Comparison of ENCODE assay signal across 28 cellular contexts in the genomic region with DNA sequence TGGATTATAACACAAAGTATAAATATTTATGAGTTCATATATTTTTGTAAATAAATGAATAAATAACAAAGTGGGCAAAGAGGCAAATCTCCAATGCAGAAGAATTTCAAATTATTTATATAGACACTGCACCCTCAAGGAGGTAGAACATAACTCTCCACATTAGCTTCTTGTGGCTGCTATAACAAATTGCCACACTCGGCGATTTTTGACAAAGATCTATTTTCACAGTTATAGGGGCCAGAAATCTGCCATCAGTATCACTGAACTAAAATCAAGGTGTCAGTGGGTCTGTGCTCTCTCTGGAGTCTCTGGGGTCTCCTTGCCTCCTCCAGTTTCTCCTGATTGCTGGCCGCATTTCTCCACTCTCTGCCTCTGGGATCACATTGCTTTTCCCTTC.
"Had no signal": no experiment of that assay in that cellular context is flagged by ENCODE, and none has a peak within 500 bp of the region (broad histone marks: within the 10 kb centered on the region; RNA-seq: fewer than 3 reads in every experiment).

No MANE protein-coding gene starts in this region.

- H3K27ac ChIP-seq: colonic mucosa, coronary artery, dorsolateral prefrontal cortex, epithelial cell of prostate, esophagus muscularis mucosa, esophagus squamous epithelium, foreskin keratinocyte, gastrocnemius medialis, gastroesophageal sphincter, heart left ventricle, heart right ventricle had no signal

- DNase-seq: colonic mucosa; cortex of kidney; dermis blood vessel endothelial cell; dorsolateral prefrontal cortex; effector CD4-positive, alpha-beta T cell; effector CD8-positive, alpha-beta T cell; effector memory CD4-positive, alpha-beta T cell; effector memory CD8-positive, alpha-beta T cell; endodermal cell; erythroblast; esophagus squamous epithelium; foreskin fibroblast; foreskin keratinocyte; foreskin melanocyte; gastrocnemius medialis; glutamatergic neuron; head of caudate nucleus; heart left ventricle; heart right ventricle had no signal

- FAIRE-seq: colon, endometrium, endothelial cell of umbilical vein, frontal cortex had no signal

- H3K9me3 ChIP-seq: colonic mucosa, esophagus muscularis mucosa, esophagus squamous epithelium, gastrocnemius medialis had no signal

- H3K36me3 ChIP-seq: colonic mucosa, esophagus muscularis mucosa, esophagus squamous epithelium, gastrocnemius medialis, gastroesophageal sphincter, heart left ventricle, heart right ventricle had no signal

- H3K4me3 ChIP-seq: colonic mucosa, coronary artery, dorsolateral prefrontal cortex, esophagus muscularis mucosa, esophagus squamous epithelium, gastrocnemius medialis, gastroesophageal sphincter, heart left ventricle, heart right ventricle had no signal

- H3K4me1 ChIP-seq: colonic mucosa, esophagus muscularis mucosa, esophagus squamous epithelium, gastrocnemius medialis, gastroesophageal sphincter, heart left ventricle, heart right ventricle had no signal

- H3K27me3 ChIP-seq: colonic mucosa, foreskin keratinocyte, gastrocnemius medialis had no signal

- ATAC-seq: effector memory CD8-positive, alpha-beta T cell; esophagus mucosa; foreskin keratinocyte; gastrocnemius medialis; gastroesophageal sphincter; heart left ventricle; heart right ventricle had no signal
